8 cellular contexts compared by ENCODE assay signal in the genomic region with DNA sequence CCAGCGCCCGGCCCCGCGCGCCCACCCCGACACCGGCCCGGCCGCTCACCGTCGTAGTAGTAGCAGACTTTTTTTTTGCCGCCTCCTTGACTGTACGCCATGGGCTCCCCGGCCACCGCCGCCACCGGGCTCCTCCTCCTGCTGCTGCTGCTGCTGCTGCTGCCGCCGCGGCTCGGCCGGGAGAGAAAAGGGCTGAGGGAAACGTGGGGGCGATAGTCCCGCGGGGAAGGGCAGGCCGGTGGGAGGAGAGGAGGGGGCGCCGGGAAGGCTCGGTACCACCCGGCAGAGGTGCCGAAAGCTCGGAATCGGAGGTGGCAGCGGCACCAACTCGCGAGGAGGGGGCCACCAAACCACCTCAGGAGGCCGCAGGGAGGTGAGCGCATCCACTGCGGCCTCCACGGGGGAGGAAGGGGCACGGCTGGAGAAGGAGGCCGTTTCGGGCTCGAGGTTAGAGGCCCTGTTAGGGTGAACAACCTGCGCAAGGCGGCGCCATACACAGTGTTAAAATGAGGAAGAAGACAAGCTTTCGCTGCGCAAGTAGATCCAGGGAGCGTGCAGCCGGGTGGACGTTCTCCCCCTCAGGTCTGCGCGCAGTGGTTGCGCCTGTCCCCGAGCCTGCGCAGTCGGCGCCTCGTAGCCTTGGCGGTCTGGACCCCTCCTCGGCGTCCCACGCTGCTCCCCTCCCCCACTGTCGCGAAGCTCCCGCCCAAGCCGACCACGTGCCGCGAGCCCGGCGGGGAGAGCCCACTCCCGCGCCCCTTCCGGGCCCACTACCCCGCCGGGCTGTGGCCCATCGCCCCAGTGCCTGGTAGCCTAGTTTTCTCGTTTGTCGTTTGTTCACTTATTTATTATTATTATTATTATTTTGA. TPM values are rescaled to one million over a fixed set of nuclear protein-coding genes. Genes with fewer than 3 reads are reported as not detected.
A peak's percentile ranks its signal among the peaks of the same experiment; 100 is the strongest.
DNase-seq lines count a peak whose midpoint lies in the region; ATAC-seq and TF ChIP-seq lines count a peak whose summit lies in the region.

A gene (minus strand): TSS at position 341 of the 869 bp plus-strand sequence. CDS start 240 bp downstream, at position 101.

- H3K27ac Mint-ChIP-seq in activated B cell treated with CpG ODN at 0.5 μM for 24 hours: peak within 1 kb of the TSS; percentile 98

- H3K4me3 ChIP-seq in AG04449 (ENCODE audit: low read depth, low read length): peak within 1 kb of the TSS; percentile 89

- intact Hi-C loops in activated B cell treated with CpG ODN at 0.5 μM for 24 hours (cut with micrococcal nuclease): loop anchor here (1.0 to 5.0 kb wide), 4 partner anchors 113 to 1884 kb away; a partner anchor contains a TSS

- peak; percentile 85 for ATAC-seq in GM18861 (IDR thresholded peaks at IDR 0.05; ENCODE audit: unreplicated experiment)
- peak; percentile 88 for ATAC-seq in HG03097 (IDR thresholded peaks at IDR 0.05; ENCODE audit: low FRiP score, unreplicated experiment)
- peak; percentile 83 for ATAC-seq in activated B cell treated with CpG ODN at 0.5 μM for 24 hours (ENCODE audit: low read depth)

- peak within 1 kb of the TSS; percentile 99 for H3K4me3 Mint-ChIP-seq in activated B cell treated with CpG ODN at 0.5 μM for 24 hours

- POLR2A ChIA-PET in AG04449 (lab: Yijun Ruan, JAX) (interaction anchor here (1.1 kb wide), 1 partner anchor 11 kb away, joined by 3 read pairs; no protein-coding TSS in a partner anchor), activated B cell treated with CpG ODN at 0.5 μM for 24 hours (lab: Charles Lee) (interaction anchor here (0.5 to 1.2 kb wide), 6 partner anchors 9 to 1884 kb away, joined by 4 to 8 read pairs (median 5); a partner anchor contains a TSS)

- H3K4me1 Mint-ChIP-seq in activated B cell treated with CpG ODN at 0.5 μM for 24 hours: peaks cover 36% of the 10 kb centered on the region

- no peaks in the 10 kb centered on the region for H3K27me3 Mint-ChIP-seq in activated B cell treated with CpG ODN at 0.5 μM for 24 hours

- CTCF ChIA-PET in AG04449 (lab: Yijun Ruan, JAX) (interaction anchor here (0.6 to 1.8 kb wide), 4 partner anchors 10 to 1663 kb away, joined by 3 to 10 read pairs (median 4); no protein-coding TSS in a partner anchor), activated B cell treated with CpG ODN at 0.5 μM for 24 hours (lab: Charles Lee) (interaction anchor here (0.8 kb wide), 1 partner anchor 9 kb away, joined by 3 read pairs; no protein-coding TSS in a partner anchor)

- TF ChIP-seq CTCF in AG04449 (IDR thresholded peaks at IDR 0.05; ENCODE audit: insufficient read depth, low read length, missing control alignments) (no peak), activated B cell treated with CpG ODN at 0.5 μM for 24 hours (IDR thresholded peaks at IDR 0.05) (no peak)

- no peaks in the 10 kb centered on the region for H3K9me3 Mint-ChIP-seq in activated B cell treated with CpG ODN at 0.5 μM for 24 hours

- H3K36me3 Mint-ChIP-seq in activated B cell treated with CpG ODN at 0.5 μM for 24 hours (ENCODE audit: low read depth): peaks cover 9% of the 10 kb centered on the region

- DNase-seq in AG04449 (ENCODE audit: low read depth, low spot score) (no peak), NCI-H2227 (lab: John Stamatoyannopoulos, UW; ENCODE audit: unreplicated experiment) (peak; percentile 90), activated B cell treated with CpG ODN at 0.5 μM for 24 hours (peak; percentile 88), caudate nucleus (lab: John Stamatoyannopoulos, UW) (peak; percentile 46 to 95 (median 85)), inferior parietal cortex (ENCODE audit: extremely low spot score) (peak; percentile 85)
- peak; percentile 91 for DNase-seq in stimulated activated CD4-positive, alpha-beta T cell treated with anti-CD3 and anti-CD28 coated beads, Interleukin-12 subunit alpha, Interleukin-12 subunit beta, amount 100 ng/mL, for 4 hours

- peak within 1 kb of the TSS; percentile 98 for H3K27ac ChIP-seq in caudate nucleus (ENCODE audit: low read depth, low read length)

RNA-seq across cellular contexts. Expression of the gene that starts here (rescaled TPM):
- total RNA-seq in activated B cell treated with CpG ODN at 0.5 μM for 24 hours: 60.0 and 68.4 TPM in 2 replicates
